Comparison of ENCODE assay signal across 22 cellular contexts in the genomic region with DNA sequence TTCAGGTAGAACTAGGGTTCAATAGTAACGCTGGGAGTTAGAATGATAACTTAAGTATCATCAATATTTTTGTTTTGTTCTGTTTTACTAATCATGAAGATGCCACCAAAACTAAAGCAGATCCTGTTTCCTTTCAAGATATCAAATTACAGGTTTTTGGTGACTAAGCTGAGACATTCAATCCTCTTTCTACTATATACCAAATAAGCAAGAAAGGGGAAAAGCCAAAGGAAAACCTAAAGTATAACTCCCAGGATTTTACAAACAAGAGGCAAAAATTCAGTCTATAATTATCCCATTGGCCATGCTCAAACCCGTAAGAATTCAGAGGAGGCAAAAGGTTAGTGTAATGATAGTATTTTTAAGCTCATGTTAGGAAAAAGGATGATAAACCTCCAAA.
"Had no signal": no experiment of that assay in that cellular context is flagged by ENCODE, and none has a peak within 500 bp of the region (broad histone marks: within the 10 kb centered on the region; RNA-seq: fewer than 3 reads in every experiment).

No MANE protein-coding gene starts in this region.

- H3K79me2 ChIP-seq: hepatocyte had no signal

- H3K36me3 Mint-ChIP-seq: activated naive CD4-positive, alpha-beta T cell treated with anti-CD3 and anti-CD28 coated beads, Interleukin-2, amount 50 U/mL, for 72 hours; brain; mesothelial cell of epicardium; type B pancreatic cell; WTC11 had no signal

- H3K4me3 ChIP-seq: gastroesophageal sphincter, hepatocyte, lung, pancreas, suprapubic skin had no signal

- H3K4me1 ChIP-seq: gastroesophageal sphincter, pancreas, suprapubic skin had no signal

- H3K4me2 ChIP-seq: hepatocyte had no signal

- H3K27ac Mint-ChIP-seq: activated CD4-positive, alpha-beta memory T cell treated with anti-CD3 and anti-CD28 coated beads, Interleukin-2, amount 10 ng/mL, durations not matched to agents 7 days and 5 days; activated naive CD4-positive, alpha-beta T cell treated with anti-CD3 and anti-CD28 coated beads, Interleukin-2, amount 50 U/mL, for 72 hours; brain; mesothelial cell of epicardium; stimulated activated naive CD8-positive, alpha-beta T cell treated with anti-CD3 and anti-CD28 coated beads, Interleukin-15, Interleukin-2, amounts not matched to agents 100 ng/mL and 50 ng/mL, for 24 hours; T-helper 17 cell; type B pancreatic cell had no signal

- H3K4me3 Mint-ChIP-seq: activated CD4-positive, alpha-beta memory T cell treated with anti-CD3 and anti-CD28 coated beads, Interleukin-2, amount 10 ng/mL, durations not matched to agents 7 days and 5 days; activated T-cell treated with anti-CD3 and anti-CD28 coated beads, Interleukin-2, amount 50 U/mL, for 4 hours; brain; mesothelial cell of epicardium; stimulated activated naive CD8-positive, alpha-beta T cell treated with anti-CD3 and anti-CD28 coated beads, Interleukin-15, Interleukin-2, amounts not matched to agents 100 ng/mL and 50 ng/mL, for 24 hours; T-helper 17 cell; type B pancreatic cell; WTC11 had no signal

- H3K27me3 ChIP-seq: gastroesophageal sphincter, pancreas, suprapubic skin had no signal

- DNase-seq: activated CD4-positive, alpha-beta memory T cell treated with anti-CD3 and anti-CD28 coated beads, Interleukin-2, amount 10 ng/mL, durations not matched to agents 7 days and 5 days; activated CD4-positive, alpha-beta T cell treated with anti-CD3 and anti-CD28 coated beads for 4 hours; activated effector memory CD4-positive, alpha-beta T cell treated with Interleukin-2 at 50 U/mL for 16 hours; activated T-cell treated with anti-CD3 and anti-CD28 coated beads, Interleukin-2, amount 50 U/mL, for 4 hours; amniotic stem cell; cortex of kidney; effector memory CD4-positive, alpha-beta T cell; islet precursor cell; pancreas; retina; small intestine; T-helper 17 cell had no signal

- H3K27ac ChIP-seq: gastroesophageal sphincter, hepatocyte, pancreas, suprapubic skin had no signal

- H3K36me3 ChIP-seq: gastroesophageal sphincter, pancreas, suprapubic skin had no signal

- H3K9me3 ChIP-seq: gastroesophageal sphincter, pancreas, suprapubic skin had no signal

- H3K27me3 Mint-ChIP-seq: brain, type B pancreatic cell had no signal

- ATAC-seq: activated naive CD4-positive, alpha-beta T cell treated with anti-CD3 and anti-CD28 coated beads, Interleukin-2, amount 50 U/mL, for 72 hours; activated T-cell treated with anti-CD3 and anti-CD28 coated beads, Interleukin-2, amount 50 U/mL, for 4 hours; gastroesophageal sphincter; pancreas; T-helper 17 cell; WTC11 had no signal

- H2AFZ ChIP-seq: hepatocyte had no signal

- H3K9me3 Mint-ChIP-seq: activated T-cell treated with anti-CD3 and anti-CD28 coated beads, Interleukin-2, amount 50 U/mL, for 4 hours; mesothelial cell of epicardium; type B pancreatic cell had no signal
